In genomic region chr3:113698891-113699465, GRCh38 we compare ENCODE assay signal across 8 cellular contexts. TPM values are rescaled to one million over a fixed set of nuclear protein-coding genes. Genes with fewer than 3 reads are reported as not detected.
A peak's percentile ranks its signal among the peaks of the same experiment; 100 is the strongest.
DNase-seq lines count a peak whose midpoint lies in the region; ATAC-seq and TF ChIP-seq lines count a peak whose summit lies in the region.

No MANE protein-coding gene starts in this region.

- no peak for TF ChIP-seq CTCF in esophagus squamous epithelium (IDR thresholded peaks at IDR 0.05)
- TF ChIP-seq CTCF in progenitor cell of endocrine pancreas (IDR thresholded peaks at IDR 0.05; ENCODE audit: unreplicated experiment), result no peak

- ATAC-seq in HG02973 (IDR thresholded peaks at IDR 0.05; ENCODE audit: unreplicated experiment), result no peak

- H3K4me1 ChIP-seq in esophagus squamous epithelium, result peaks cover 9 to 39% (median 20%) of the 10 kb centered on the region in 3 donors

- DNase-seq in DMS53 (lab: John Stamatoyannopoulos, UW) (peak; percentile 61), RPMI8226 (peak; percentile 29), esophagus squamous epithelium (lab: John Stamatoyannopoulos, UW) (no peak), progenitor cell of endocrine pancreas (ENCODE audit: low spot score, unreplicated experiment) (no peak), NCI-H1436 (lab: John Stamatoyannopoulos, UW) (no peak), NCI-H2171 (lab: John Stamatoyannopoulos, UW) (no peak), SK-N-DZ (ENCODE audit: low spot score) (no peak)

- peak overlapping the region; percentile 37 to 98 (median 77) for H3K27ac ChIP-seq in esophagus squamous epithelium

- peak overlapping the region; percentile 86 for H3K27ac Mint-ChIP-seq in progenitor cell of endocrine pancreas

- 18 to 32% methylated on average over 21 to 23 of the region's 29 CpGs for WGBS in esophagus squamous epithelium, 2 donors

- H3K27me3 Mint-ChIP-seq in progenitor cell of endocrine pancreas, result no peaks in the 10 kb centered on the region

- peaks cover 14% of the 10 kb centered on the region for H3K4me1 Mint-ChIP-seq in progenitor cell of endocrine pancreas (ENCODE audit: low read depth)

- no peaks in the 10 kb centered on the region for H3K9me3 ChIP-seq in esophagus squamous epithelium

- H3K36me3 ChIP-seq in esophagus squamous epithelium, result no peaks in the 10 kb centered on the region

- TF ChIP-seq POLR2A in esophagus squamous epithelium (IDR thresholded peaks at IDR 0.05), result no peak

- no peaks in the 10 kb centered on the region for H3K36me3 Mint-ChIP-seq in progenitor cell of endocrine pancreas (ENCODE audit: insufficient read depth)

- peak overlapping the region; percentile 26 to 60 (median 44) for H3K4me3 ChIP-seq in esophagus squamous epithelium

- intact Hi-C loops in esophagus squamous epithelium (cut with DNase I), result no loop called here

- no peaks in the 10 kb centered on the region for H3K9me3 Mint-ChIP-seq in progenitor cell of endocrine pancreas (ENCODE audit: low read depth)

- H3K4me3 Mint-ChIP-seq in progenitor cell of endocrine pancreas (ENCODE audit: low read depth), result peak overlapping the region; percentile 76

- no peaks in the 10 kb centered on the region for H3K27me3 ChIP-seq in esophagus squamous epithelium

RNA-seq across cellular contexts. Expression of gene USF3, which starts 2.5 kb away (rescaled TPM):
- 10 to 100 TPM; 11.5 to 18.3 (median 12.6) TPM for total RNA-seq in esophagus squamous epithelium
- total RNA-seq in progenitor cell of endocrine pancreas, result 20.8 and 22.3 TPM in 2 replicates
- polyA plus RNA-seq in SK-N-DZ (2014; cell fraction: cytosol; rRNA removed), result 4.6 and 5.8 TPM in 2 replicates
- polyA plus RNA-seq in SK-N-DZ (2014; cell fraction: nucleus; rRNA removed), result 1.7 and 3.5 TPM in 2 replicates

RNA-seq across cellular contexts. Expression of gene NAA50, which starts 47.1 kb away (rescaled TPM):
- total RNA-seq in esophagus squamous epithelium, result 100 to 1,000 TPM; 142 to 248 (median 228) TPM
- 99.2 and 110 TPM in 2 replicates for total RNA-seq in progenitor cell of endocrine pancreas
- 94.9 and 132 TPM in 2 replicates for polyA plus RNA-seq in SK-N-DZ (2014; cell fraction: cytosol; rRNA removed)
- polyA plus RNA-seq in SK-N-DZ (2014; cell fraction: nucleus; rRNA removed), result 69.1 and 70.8 TPM in 2 replicates

RNA-seq across cellular contexts. Expression of gene ATP6V1A, which starts 47.9 kb away (rescaled TPM):
- total RNA-seq in esophagus squamous epithelium (10 to 100 TPM; 39.9 to 74.3 (median 60.6) TPM), progenitor cell of endocrine pancreas (70.1 and 71.0 TPM in 2 replicates)
- polyA plus RNA-seq in SK-N-DZ (2014; cell fraction: cytosol; rRNA removed), result 58.5 and 66.0 TPM in 2 replicates
- polyA plus RNA-seq in SK-N-DZ (2014; cell fraction: nucleus; rRNA removed), result 15.2 and 21.6 TPM in 2 replicates

Comparison
In these comparisons a context has a peak if more than half of its experiments do, and no peak if none do; other contexts are left out.
1. DNase-seq: peak in DMS53 (single experiment) and RPMI8226 (single experiment); none in esophagus squamous epithelium (single experiment), progenitor cell of endocrine pancreas (single experiment), NCI-H1436 (single experiment), NCI-H2171 (single experiment) and SK-N-DZ (single experiment).